ENCODE assay signal across 20 cellular contexts in genomic region chr1:173127369-173128307, GRCh38.
"Had no signal": no experiment of that assay in that cellular context is flagged by ENCODE, and none has a peak within 500 bp of the region (broad histone marks: within the 10 kb centered on the region; RNA-seq: fewer than 3 reads in every experiment).

No MANE protein-coding gene starts in this region.

- H3K27me3 ChIP-seq: esophagus squamous epithelium, thyroid gland had no signal

- ATAC-seq: activated CD8-positive, alpha-beta memory T cell treated with anti-CD3 and anti-CD28 coated beads, Interleukin-2, amount 10 ng/mL, durations not matched to agents 7 days and 5 days; left cardiac atrium; naive thymus-derived CD8-positive, alpha-beta T cell had no signal

- DNase-seq: activated B cell treated with CpG ODN at 0.5 μM for 24 hours; activated CD4-positive, alpha-beta memory T cell treated with anti-CD3 and anti-CD28 coated beads, Interleukin-2, amount 10 ng/mL, durations not matched to agents 7 days and 5 days; activated CD4-positive, alpha-beta T cell treated with anti-CD3 and anti-CD28 coated beads for 48 hours; activated CD8-positive, alpha-beta memory T cell treated with anti-CD3 and anti-CD28 coated beads, Interleukin-2, amount 10 ng/mL, durations not matched to agents 7 days and 5 days; dermis blood vessel endothelial cell; effector memory CD4-positive, alpha-beta T cell; esophagus squamous epithelium; left cardiac atrium; mesenchymal stem cell; naive thymus-derived CD8-positive, alpha-beta T cell; retina; stimulated activated CD4-positive, alpha-beta T cell treated with anti-CD3 and anti-CD28 coated beads, Interleukin-12 subunit alpha, Interleukin-12 subunit beta, amount 100 ng/mL, for 4 hours; stimulated activated CD4-positive, alpha-beta T cell treated with anti-CD3 and anti-CD28 coated beads, Interleukin-1b, Interleukin-23, amount 100 ng/mL, for 48 hours; stimulated activated CD8-positive, alpha-beta memory T cell treated with anti-CD3 and anti-CD28 coated beads, Interleukin-4, amount 100 ng/mL, for 48 hours; stimulated activated naive CD4-positive, alpha-beta T cell; thyroid gland had no signal

- H3K27me3 Mint-ChIP-seq: activated B cell treated with CpG ODN at 0.5 μM for 24 hours; activated CD4-positive, alpha-beta memory T cell treated with anti-CD3 and anti-CD28 coated beads, Interleukin-2, amount 10 ng/mL, durations not matched to agents 7 days and 5 days; activated CD8-positive, alpha-beta memory T cell treated with anti-CD3 and anti-CD28 coated beads, Interleukin-2, amount 10 ng/mL, durations not matched to agents 7 days and 5 days; activated naive CD8-positive, alpha-beta T cell had no signal

- H3K9ac ChIP-seq: parathyroid adenoma had no signal

- H3K79me2 ChIP-seq: parathyroid adenoma had no signal

- H2AFZ ChIP-seq: parathyroid adenoma had no signal

- H3K4me1 Mint-ChIP-seq: activated CD4-positive, alpha-beta memory T cell treated with anti-CD3 and anti-CD28 coated beads, Interleukin-2, amount 10 ng/mL, durations not matched to agents 7 days and 5 days; activated CD8-positive, alpha-beta memory T cell treated with anti-CD3 and anti-CD28 coated beads, Interleukin-2, amount 10 ng/mL, durations not matched to agents 7 days and 5 days had no signal

- H3K36me3 ChIP-seq: esophagus squamous epithelium, thyroid gland had no signal

- H3K27ac ChIP-seq: parathyroid adenoma, thyroid gland had no signal

- H3K4me1 ChIP-seq: parathyroid adenoma had no signal

- H3K4me3 Mint-ChIP-seq: activated B cell treated with CpG ODN at 0.5 μM for 24 hours; activated CD4-positive, alpha-beta memory T cell treated with anti-CD3 and anti-CD28 coated beads, Interleukin-2, amount 10 ng/mL, durations not matched to agents 7 days and 5 days; activated CD8-positive, alpha-beta memory T cell treated with anti-CD3 and anti-CD28 coated beads, Interleukin-2, amount 10 ng/mL, durations not matched to agents 7 days and 5 days; activated naive CD8-positive, alpha-beta T cell; naive thymus-derived CD8-positive, alpha-beta T cell had no signal

- H3K36me3 Mint-ChIP-seq: activated CD8-positive, alpha-beta memory T cell treated with anti-CD3 and anti-CD28 coated beads, Interleukin-2, amount 10 ng/mL, durations not matched to agents 7 days and 5 days had no signal

- H3K9me3 Mint-ChIP-seq: activated B cell treated with CpG ODN at 0.5 μM for 24 hours; activated CD4-positive, alpha-beta memory T cell treated with anti-CD3 and anti-CD28 coated beads, Interleukin-2, amount 10 ng/mL, durations not matched to agents 7 days and 5 days had no signal

- H3K27ac Mint-ChIP-seq: activated B cell treated with CpG ODN at 0.5 μM for 24 hours; activated CD4-positive, alpha-beta memory T cell treated with anti-CD3 and anti-CD28 coated beads, Interleukin-2, amount 10 ng/mL, durations not matched to agents 7 days and 5 days; activated CD8-positive, alpha-beta memory T cell treated with anti-CD3 and anti-CD28 coated beads, Interleukin-2, amount 10 ng/mL, durations not matched to agents 7 days and 5 days; activated naive CD8-positive, alpha-beta T cell; naive thymus-derived CD8-positive, alpha-beta T cell had no signal

- FAIRE-seq: endothelial cell of umbilical vein, urothelium cell line had no signal

- H3K4me3 ChIP-seq: esophagus squamous epithelium, thyroid gland had no signal

- H3K9me3 ChIP-seq: esophagus squamous epithelium, thyroid gland had no signal
